Comparison of ENCODE assay signal across 8 cellular contexts in the genomic region with DNA sequence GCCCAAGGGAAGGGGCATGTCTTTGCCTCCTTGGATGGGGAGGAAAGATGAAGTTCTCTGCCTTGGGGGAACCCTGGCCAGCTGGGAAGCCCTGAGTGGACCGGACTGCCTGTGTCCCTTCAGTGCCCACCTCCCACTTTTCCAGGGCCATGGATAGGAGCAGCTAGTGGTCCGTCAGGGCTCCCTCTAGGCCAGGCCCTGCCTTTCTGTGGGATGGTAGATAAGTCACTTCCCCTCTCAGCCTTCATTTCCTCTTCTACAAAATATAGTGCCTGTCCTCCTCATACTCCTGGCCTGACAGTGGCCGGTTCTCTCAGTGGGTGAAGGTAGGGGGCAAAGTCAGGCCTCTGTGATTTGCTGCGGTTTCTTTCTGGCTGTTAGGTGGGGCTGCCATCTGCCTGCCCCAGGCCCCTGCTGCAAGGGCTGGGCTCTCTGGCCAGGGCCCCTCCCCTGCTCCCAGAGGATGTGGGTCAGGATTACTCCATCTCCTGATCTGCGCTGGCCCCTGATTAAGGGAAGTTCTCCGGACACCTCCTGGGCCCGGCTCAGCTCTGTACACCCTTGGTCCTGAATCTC. TPM values are rescaled to one million over a fixed set of nuclear protein-coding genes. Genes with fewer than 3 reads are reported as not detected.
DNase-seq lines count a peak whose midpoint lies in the region; ATAC-seq, FAIRE-seq and TF ChIP-seq lines count a peak whose summit lies in the region.

No MANE protein-coding gene starts in this region.

- no peak for TF ChIP-seq POLR2A in suprapubic skin (IDR thresholded peaks at IDR 0.05)

- H3K9ac ChIP-seq in kidney (ENCODE audit: low read length in 2 of 2), result peak overlapping the region; percentile 0 to 95

- DNase-seq in Calu3, result no peak
- peak; percentile 91 for DNase-seq in MV-4-11 (lab: John Stamatoyannopoulos, UW)
- DNase-seq in astrocyte of the hippocampus (ENCODE audit: low read depth, low spot score), result peak; percentile 51
- DNase-seq in kidney, result no peak
- DNase-seq in suprapubic skin (ENCODE audit: low spot score in 2 of 2), result peak in 1 of 2 donors; percentile 82

- H3K4me1 ChIP-seq in kidney (ENCODE audit: control insufficient read depth in 1 of 2, insufficient read depth in 1 of 2, low read depth in 1 of 2, low read length in 2 of 2), result peaks cover 23 to 35% of the 10 kb centered on the region in 2 donors
- H3K4me1 ChIP-seq in suprapubic skin, result peaks cover 56% of the 10 kb centered on the region

- peak overlapping the region; percentile 73 for H3K27ac Mint-ChIP-seq in Calu3 (ENCODE audit: unreplicated experiment)

- CTCF ChIA-PET in Calu3 (lab: Charles Lee), result interaction anchor here (0.7 kb wide), 1 partner anchor 170 kb away, joined by 3 read pairs; no protein-coding TSS in a partner anchor

- no peaks in the 10 kb centered on the region for H3K27me3 ChIP-seq in suprapubic skin

- no peak for FAIRE-seq in kidney (lab: Jason Lieb, UNC)

- TF ChIP-seq CTCF in Calu3 (IDR thresholded peaks at IDR 0.05; ENCODE audit: unreplicated experiment) (no peak), kidney (IDR thresholded peaks at IDR 0.05; ENCODE audit: borderline replicate concordance, extremely low read depth, insufficient read depth) (no peak), suprapubic skin (IDR thresholded peaks at IDR 0.05) (no peak)

- H3K4me3 ChIP-seq in kidney (ENCODE audit: low read length in 2 of 2) (peak overlapping the region; percentile 79 to 94), suprapubic skin (peak overlapping the region; percentile 82)

- no peak for TF ChIP-seq EP300 in suprapubic skin (IDR thresholded peaks at IDR 0.05)

- intact Hi-C loops in Calu3 (cut with micrococcal nuclease; ENCODE audit: unreplicated experiment), result no loop called here
- intact Hi-C loops in kidney (cut with DNase I), result loop anchor here (10.0 kb wide), 1 partner anchor 62 kb away; no protein-coding TSS in a partner anchor

- WGBS in suprapubic skin, result 40% methylated on average over 7 of the region's 7 CpGs

- peaks cover 26% of the 10 kb centered on the region for H3K36me3 Mint-ChIP-seq in Calu3 (ENCODE audit: insufficient read depth, unreplicated experiment)

- H3K9me3 ChIP-seq in kidney (ENCODE audit: control insufficient read depth in 1 of 2, low read length in 2 of 2), result no peaks in the 10 kb centered on the region
- no peaks in the 10 kb centered on the region for H3K9me3 ChIP-seq in suprapubic skin

- H3K27ac ChIP-seq in kidney (ENCODE audit: low read depth in 2 of 2, low read length in 2 of 2) (peak overlapping the region; percentile 72 to 92), suprapubic skin (peak overlapping the region; percentile 80)

- H3K9me3 Mint-ChIP-seq in Calu3 (ENCODE audit: low read depth, unreplicated experiment), result no peaks in the 10 kb centered on the region

- H3K36me3 ChIP-seq in kidney (ENCODE audit: control insufficient read depth in 1 of 2, insufficient read depth in 2 of 2, low read length in 2 of 2) (peaks cover 0 to 2% of the 10 kb centered on the region in 2 donors), suprapubic skin (no peaks in the 10 kb centered on the region)

- peaks cover 30% of the 10 kb centered on the region for H3K27me3 Mint-ChIP-seq in Calu3 (ENCODE audit: unreplicated experiment)

- ATAC-seq in HG02623 (IDR thresholded peaks at IDR 0.05; ENCODE audit: unreplicated experiment) (no peak), GM21390 (IDR thresholded peaks at IDR 0.05; ENCODE audit: unreplicated experiment) (no peak), HG03095 (IDR thresholded peaks at IDR 0.05; ENCODE audit: unreplicated experiment) (no peak)

- peaks cover 8% of the 10 kb centered on the region for H3K4me1 Mint-ChIP-seq in Calu3 (ENCODE audit: low read depth, unreplicated experiment)

- BruUV-seq in Calu3 (replicated peaks; lab: Mats Ljungman, UMichigan), result no TSS peak

- H3K4me3 Mint-ChIP-seq in Calu3 (ENCODE audit: low read depth, unreplicated experiment), result peak overlapping the region; percentile 80

RNA-seq across cellular contexts. Expression of gene PLEKHO2, which starts 1.4 kb away (rescaled TPM):
- total RNA-seq in Calu3 (2022), result 2.0 and 2.4 TPM in 2 replicates
- 48.6 TPM for total RNA-seq in kidney
- polyA plus RNA-seq in kidney (ENCODE audit: insufficient read depth, low read depth, low replicate concordance), result 12.0 TPM
- 10 to 100 TPM in 1 of 4 donors, 1 to 10 TPM in 3; 6.7 to 13.8 (median 8.0) TPM for total RNA-seq in suprapubic skin

RNA-seq across cellular contexts. Expression of gene PIF1, which starts 17.6 kb away (rescaled TPM):
- 33.9 and 51.5 TPM in 2 replicates for total RNA-seq in Calu3 (2022)
- total RNA-seq in kidney, result 2.0 TPM
- polyA plus RNA-seq in kidney (ENCODE audit: insufficient read depth, low read depth, low replicate concordance), result 0.47 TPM
- total RNA-seq in suprapubic skin, result 1 to 10 TPM in 3 of 4 donors, under 1 TPM in 1; 0.42 to 5.9 (median 1.5) TPM

Comparison
In these comparisons a context has a peak if more than half of its experiments do, and no peak if none do; other contexts are left out.
1. DNase-seq: peak in MV-4-11 (single experiment) and astrocyte of the hippocampus (single experiment); none in Calu3 (single experiment) and kidney (single experiment).